2 cellular contexts compared by ENCODE assay signal in the genomic region with DNA sequence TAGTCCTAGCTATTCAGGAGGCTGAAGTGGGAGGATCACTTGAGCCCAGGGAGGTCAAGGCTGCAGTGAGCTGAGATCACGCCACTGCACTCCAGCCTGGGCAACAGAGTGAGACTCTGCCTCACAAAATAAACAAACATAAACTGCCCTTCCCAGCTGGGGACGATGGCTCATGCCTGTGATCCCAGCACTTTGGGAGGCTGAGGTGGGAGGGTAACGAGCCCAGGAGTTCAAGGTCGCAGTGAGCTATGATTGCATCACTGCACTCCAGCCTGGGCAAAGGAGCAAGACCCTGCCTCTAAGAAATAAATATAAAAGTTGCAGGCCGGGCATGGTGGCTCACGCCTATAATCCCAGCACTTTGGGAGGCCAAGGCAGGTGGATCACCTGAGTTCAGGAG.
TF ChIP-seq lines count a peak whose summit lies in the region.

No MANE protein-coding gene starts in this region.

TF ChIP-seq in IMR-90, 13 proteins besides CTCF, POLR2A, EP300 and RAD21:
- TF ChIP-seq CEBPB (IDR thresholded peaks at IDR 0.05; ENCODE audit: low read depth, low read length): 0 out of 2 replicates have a peak, but pooled peaks have one; percentile 30

TF ChIP-seq in liver, 16 proteins besides CTCF, POLR2A, EP300 and RAD21:
- TF ChIP-seq HNF4A (conservative IDR thresholded peaks at IDR 0.05) (peak; percentile 32 to 39), RXRA (IDR thresholded peaks at IDR 0.05) (peak; percentile 13 to 54)
